ENCODE assay signal across 16 cellular contexts in genomic region chr7:67406941-67407340, GRCh38.
DNase-seq lines count a peak whose midpoint lies in the region; ATAC-seq and TF ChIP-seq lines count a peak whose summit lies in the region.
"Had no signal": no experiment of that assay in that cellular context is flagged by ENCODE, and none has a peak within 500 bp of the region (broad histone marks: within the 10 kb centered on the region; RNA-seq: fewer than 3 reads in every experiment).

No MANE protein-coding gene starts in this region.

- no peaks in the 10 kb centered on the region for H3K4me1 ChIP-seq in A673 (ENCODE audit: insufficient read depth, low read length, poor library complexity, severe bottlenecking)
- H3K4me1 ChIP-seq: BLaER1 had no signal

- no peak for ATAC-seq in GM21515 (IDR thresholded peaks at IDR 0.05; ENCODE audit: unreplicated experiment)
- no peak for ATAC-seq in activated CD4-positive, CD25-positive, alpha-beta regulatory T cell treated with anti-CD3 and anti-CD28 coated beads, Interleukin-2, amount 50 U/mL, for 24 hours
- ATAC-seq: CD8-positive, alpha-beta T cell had no signal

- H3K36me3 ChIP-seq in A673 (ENCODE audit: insufficient read depth, low read length, poor library complexity, severe bottlenecking), result no peaks in the 10 kb centered on the region
- H3K36me3 ChIP-seq: BLaER1 had no signal

- no peak overlapping the region for H3K4me3 Mint-ChIP-seq in mesothelial cell of epicardium
- H3K4me3 Mint-ChIP-seq: CD8-positive, alpha-beta T cell; HFFc6 had no signal

- BruUV-seq in A673 (replicated peaks; lab: Mats Ljungman, UMichigan), result no TSS peak

- intact Hi-C loops in A673 (cut with micrococcal nuclease; ENCODE audit: unreplicated experiment), result no loop called here

- no peaks in the 10 kb centered on the region for H3K9me3 ChIP-seq in A673 (ENCODE audit: low read depth, low read length, poor library complexity, severe bottlenecking)
- H3K9me3 ChIP-seq: BLaER1 had no signal

- H3K4me1 Mint-ChIP-seq in mesothelial cell of epicardium, result peaks cover 26% of the 10 kb centered on the region

- no peaks in the 10 kb centered on the region for H3K27me3 ChIP-seq in A673 (replicated peaks; ENCODE audit: insufficient read depth, low read depth, low read length, poor library complexity)
- H3K27me3 ChIP-seq: BLaER1 had no signal

- peak; percentile 23 for DNase-seq in A673 (ENCODE audit: low spot score)
- DNase-seq in NCI-H187 treated with DMSO at 0.1 percent for 48 hours (lab: John Stamatoyannopoulos, UW), result peak; percentile 40
- peak; percentile 64 for DNase-seq in NCI-H69 (lab: John Stamatoyannopoulos, UW)
- no peak for DNase-seq in mesothelial cell of epicardium (ENCODE audit: low spot score in 2 of 2, unreplicated experiment in 2 of 2)
- no peak for DNase-seq in NCI-H1092 (lab: John Stamatoyannopoulos, UW)
- DNase-seq in NCI-H2107 treated with DMSO at 0.1 percent for 48 hours (lab: John Stamatoyannopoulos, UW; ENCODE audit: unreplicated experiment), result no peak
- DNase-seq: CD8-positive, alpha-beta T cell; EL; HFFc6; KBM-7; NCI-H526 treated with DMSO at 0.1 percent for 48 hours; RPMI8226; SIG-M5 had no signal

- H3K4me3 ChIP-seq in A673 (ENCODE audit: low read depth, low read length, poor library complexity, severe bottlenecking), result no peak overlapping the region
- H3K4me3 ChIP-seq: BLaER1 had no signal

- TF ChIP-seq CTCF in A673 (conservative IDR thresholded peaks at IDR 0.05; ENCODE audit: low read depth, low read length) (no peak), mesothelial cell of epicardium (IDR thresholded peaks at IDR 0.05; ENCODE audit: unreplicated experiment) (no peak)

- no peak overlapping the region for H3K27ac ChIP-seq in A673 (ENCODE audit: low read depth, low read length, poor library complexity, severe bottlenecking)
- H3K27ac ChIP-seq: BLaER1 had no signal

- CTCF ChIA-PET in A673 (lab: Charles Lee), result no interaction called here

- no peaks in the 10 kb centered on the region for H3K27me3 Mint-ChIP-seq in mesothelial cell of epicardium (ENCODE audit: low read depth)

- POLR2A ChIA-PET in A673 (lab: Charles Lee; ENCODE audit: low non-redundant PET), result no interaction called here

- peaks cover 5% of the 10 kb centered on the region for H3K36me3 Mint-ChIP-seq in mesothelial cell of epicardium
- H3K36me3 Mint-ChIP-seq: CD8-positive, alpha-beta T cell had no signal

- peaks cover 19% of the 10 kb centered on the region for H3K9me3 Mint-ChIP-seq in mesothelial cell of epicardium
- H3K9me3 Mint-ChIP-seq: CD8-positive, alpha-beta T cell; HFFc6 had no signal

- H3K27ac Mint-ChIP-seq in mesothelial cell of epicardium, result peak overlapping the region; percentile 83
- H3K27ac Mint-ChIP-seq: CD8-positive, alpha-beta T cell; HFFc6 had no signal

Comparison
In these comparisons a context has a peak if more than half of its experiments do, and no peak if none do; other contexts are left out.
1. DNase-seq: peak in A673 (single experiment), NCI-H187 treated with DMSO at 0.1 percent for 48 hours (single experiment) and NCI-H69 (single experiment); none in mesothelial cell of epicardium (0 of 2), NCI-H1092 (single experiment) and NCI-H2107 treated with DMSO at 0.1 percent for 48 hours (single experiment).